8 cellular contexts compared by ENCODE assay signal in genomic region chr5:141680751-141681201, GRCh38. TPM values are rescaled to one million over a fixed set of nuclear protein-coding genes. Genes with fewer than 3 reads are reported as not detected.
A peak's percentile ranks its signal among the peaks of the same experiment; 100 is the strongest.
DNase-seq lines count a peak whose midpoint lies in the region; ATAC-seq and TF ChIP-seq lines count a peak whose summit lies in the region.

No MANE protein-coding gene starts in this region.

- H3K4me1 Mint-ChIP-seq in T-cell = peaks cover 26 to 36% (median 27%) of the 10 kb centered on the region in 3 donors

- H3K4me1 ChIP-seq in osteoblast (ENCODE audit: insufficient read depth, low read length) = peaks cover 15% of the 10 kb centered on the region

- H3K9me3 ChIP-seq in osteoblast (ENCODE audit: low read depth, low read length) = no peaks in the 10 kb centered on the region

- peak overlapping the region; percentile 60 for H3K27ac ChIP-seq in osteoblast (ENCODE audit: low read depth, low read length)

- CTCF ChIA-PET in T-cell (lab: Charles Lee) = interaction anchor here (0.5 to 0.7 kb wide), 2 partner anchors 16 to 22 kb away, joined by 4 read pairs; no protein-coding TSS in a partner anchor

- H3K27me3 Mint-ChIP-seq in T-cell = no peaks in the 10 kb centered on the region

- peak overlapping the region; percentile 4 to 29 for H3K27ac Mint-ChIP-seq in T-cell

- POLR2A ChIA-PET in T-cell (lab: Charles Lee) = no interaction called here

- TF ChIP-seq CTCF in foreskin fibroblast (IDR thresholded peaks at IDR 0.05; ENCODE audit: low read depth, low read length) (no peak), osteoblast (IDR thresholded peaks at IDR 0.05; ENCODE audit: extremely low read depth, low read depth, low read length) (no peak), omental fat pad (IDR thresholded peaks at IDR 0.05) (no peak)

- H3K4me3 ChIP-seq in foreskin fibroblast (ENCODE audit: low read depth in 1 of 2, low read length in 2 of 2) (peak overlapping the region; percentile 34 to 53), osteoblast (ENCODE audit: insufficient read depth, low read length) (peak overlapping the region; percentile 55)

- no peaks in the 10 kb centered on the region for H3K36me3 ChIP-seq in osteoblast (ENCODE audit: insufficient read depth, low read length)

- no peaks in the 10 kb centered on the region for H3K27me3 ChIP-seq in osteoblast (ENCODE audit: insufficient read depth, low read length)

- no peaks in the 10 kb centered on the region for H3K36me3 Mint-ChIP-seq in T-cell

- peak overlapping the region; percentile 69 for H3K4me2 ChIP-seq in osteoblast (ENCODE audit: insufficient read depth, low read length)

- DNase-seq in DMS53 treated with DMSO at 0.1 percent for 48 hours (lab: John Stamatoyannopoulos, UW; ENCODE audit: unreplicated experiment) = peak; percentile 66
- no peak for DNase-seq in T-cell
- DNase-seq in foreskin fibroblast = peak; percentile 24 to 64
- DNase-seq in osteoblast (ENCODE audit: insufficient read length, low spot score, missing footprints) = peak; percentile 91
- DNase-seq in superior temporal gyrus (ENCODE audit: extremely low spot score) = no peak
- no peak for DNase-seq in NCI-H146 (lab: John Stamatoyannopoulos, UW)
- no peak for DNase-seq in omental fat pad (ENCODE audit: low spot score)
- no peak for DNase-seq in DMS114 treated with DMSO at 0.1 percent for 48 hours (lab: John Stamatoyannopoulos, UW; ENCODE audit: unreplicated experiment)

- H4K20me1 ChIP-seq in osteoblast (ENCODE audit: insufficient read depth, low read length) = no peaks in the 10 kb centered on the region

- ATAC-seq in T-cell (replicated peaks in 1 of 4) (no peak), omental fat pad (ENCODE audit: low FRiP score) (no peak)

- H3K4me3 Mint-ChIP-seq in T-cell = peak overlapping the region; percentile 64 to 74 (median 71)

- H3K9me3 Mint-ChIP-seq in T-cell = no peaks in the 10 kb centered on the region

- H3K79me2 ChIP-seq in osteoblast (ENCODE audit: insufficient read depth, low read length) = no peaks in the 10 kb centered on the region

- peak overlapping the region; percentile 34 for H2AFZ ChIP-seq in osteoblast (ENCODE audit: low read length)

RNA-seq across cellular contexts. Expression of gene ARAP3, which starts 1.3 kb away (rescaled TPM):
- total RNA-seq in T-cell (10 to 100 TPM in 3 of 5 donors, 1 to 10 TPM in 2; 1.2 to 25.6 (median 20.5) TPM), osteoblast (2.1 and 2.2 TPM in 2 replicates), omental fat pad (10 to 100 TPM in 1 of 4 donors, 1 to 10 TPM in 3; 2.6 to 36.1 (median 9.1) TPM)

RNA-seq across cellular contexts. Expression of gene FCHSD1, which starts 29.6 kb away (rescaled TPM):
- total RNA-seq in T-cell (100 to 1,000 TPM in 3 of 5 donors, 10 to 100 TPM in 2; 68.5 to 103 (median 101) TPM), osteoblast (21.8 and 22.4 TPM in 2 replicates), omental fat pad (10 to 100 TPM; 11.2 to 19.7 (median 15.5) TPM)

RNA-seq across cellular contexts. Expression of gene RELL2, which starts 44.0 kb away (rescaled TPM):
- total RNA-seq in T-cell (10 to 100 TPM; 15.3 to 30.7 (median 26.0) TPM), osteoblast (4.4 and 5.1 TPM in 2 replicates), omental fat pad (1 to 10 TPM; 1.0 to 4.3 (median 2.9) TPM)

RNA-seq across cellular contexts. Expression of gene HDAC3, which starts 44.1 kb away (rescaled TPM):
- total RNA-seq in T-cell = 10 to 100 TPM; 68.5 to 78.5 (median 73.8) TPM
- 47.8 and 50.4 TPM in 2 replicates for total RNA-seq in osteoblast
- total RNA-seq in omental fat pad = 10 to 100 TPM; 31.5 to 50.6 (median 38.5) TPM

Comparison
In these comparisons a context has a peak if more than half of its experiments do, and no peak if none do; other contexts are left out.
1. DNase-seq: peak in DMS53 treated with DMSO at 0.1 percent for 48 hours (single experiment), foreskin fibroblast (2 of 2) and osteoblast (single experiment); none in T-cell (0 of 34), superior temporal gyrus (single experiment), NCI-H146 (single experiment), omental fat pad (single experiment) and DMS114 treated with DMSO at 0.1 percent for 48 hours (single experiment).